ENCODE assay signal across 26 cellular contexts in genomic region chr12:130770413-130771028, GRCh38. TPM values are rescaled to one million over a fixed set of nuclear protein-coding genes. Genes with fewer than 3 reads are reported as not detected.
"Had no signal": no experiment of that assay in that cellular context is flagged by ENCODE, and none has a peak within 500 bp of the region (broad histone marks: within the 10 kb centered on the region; RNA-seq: fewer than 3 reads in every experiment).

No MANE protein-coding gene starts in this region.

- H3K9me3 ChIP-seq: colonic mucosa, esophagus muscularis mucosa, sigmoid colon, vagina had no signal

- H3K4me2 ChIP-seq: smooth muscle cell had no signal

- H3K36me3 Mint-ChIP-seq: naive B cell; stimulated activated memory B cell treated with anti-CD40 and anti-IgM and Interleukin-4, amounts not matched to agents 10 μg/mL and 1 μg/mL and 100 μg/mL, for 72 hours had no signal

- ATAC-seq: activated T-cell treated with anti-CD3 and anti-CD28 coated beads, Interleukin-2, amount 50 U/mL, for 72 hours; effector memory CD8-positive, alpha-beta T cell; left colon had no signal

- H3K4me1 Mint-ChIP-seq: memory B cell had no signal

- H3K4me3 ChIP-seq: colonic mucosa, dorsolateral prefrontal cortex, esophagus muscularis mucosa, sigmoid colon, smooth muscle cell, vagina had no signal

- H3K4me3 Mint-ChIP-seq: activated CD4-positive, alpha-beta memory T cell treated with anti-CD3 and anti-CD28 coated beads, Interleukin-2, amount 10 ng/mL, durations not matched to agents 7 days and 5 days; activated naive CD4-positive, alpha-beta T cell treated with anti-CD3 and anti-CD28 coated beads for 36 hours; activated T-cell treated with anti-CD3 and anti-CD28 coated beads, Interleukin-2, amount 50 U/mL, for 72 hours; effector memory CD8-positive, alpha-beta T cell; memory B cell; naive B cell; stimulated activated memory B cell treated with anti-CD40 and anti-IgM and Interleukin-4, amounts not matched to agents 10 μg/mL and 1 μg/mL and 100 μg/mL, for 72 hours had no signal

- H3K9me3 Mint-ChIP-seq: activated CD4-positive, alpha-beta memory T cell treated with anti-CD3 and anti-CD28 coated beads, Interleukin-2, amount 10 ng/mL, durations not matched to agents 7 days and 5 days; activated naive CD4-positive, alpha-beta T cell treated with anti-CD3 and anti-CD28 coated beads for 36 hours; activated T-cell treated with anti-CD3 and anti-CD28 coated beads, Interleukin-2, amount 50 U/mL, for 72 hours; effector memory CD8-positive, alpha-beta T cell; memory B cell; naive B cell had no signal

- H3K27ac Mint-ChIP-seq: activated CD4-positive, alpha-beta memory T cell treated with anti-CD3 and anti-CD28 coated beads, Interleukin-2, amount 10 ng/mL, durations not matched to agents 7 days and 5 days; activated naive CD4-positive, alpha-beta T cell treated with anti-CD3 and anti-CD28 coated beads for 36 hours; activated T-cell treated with anti-CD3 and anti-CD28 coated beads, Interleukin-2, amount 50 U/mL, for 72 hours; effector memory CD8-positive, alpha-beta T cell; memory B cell; progenitor cell of endocrine pancreas; stimulated activated memory B cell treated with anti-CD40 and anti-IgM and Interleukin-4, amounts not matched to agents 10 μg/mL and 1 μg/mL and 100 μg/mL, for 72 hours had no signal

- H3K27ac ChIP-seq: colonic mucosa, dorsolateral prefrontal cortex, esophagus muscularis mucosa, sigmoid colon, vagina had no signal

- H3K27me3 ChIP-seq: colonic mucosa, esophagus muscularis mucosa, sigmoid colon, vagina had no signal

- H3K36me3 ChIP-seq: colonic mucosa, esophagus muscularis mucosa, sigmoid colon, vagina had no signal

- DNase-seq: activated CD4-positive, alpha-beta memory T cell treated with anti-CD3 and anti-CD28 coated beads, Interleukin-2, amount 10 ng/mL, durations not matched to agents 7 days and 5 days; activated CD4-positive, alpha-beta T cell treated with anti-CD3 and anti-CD28 coated beads for 48 hours; activated effector memory CD4-positive, alpha-beta T cell treated with Interleukin-2 at 50 U/mL for 16 hours; activated naive CD4-positive, alpha-beta T cell treated with anti-CD3 and anti-CD28 coated beads for 36 hours; activated T-cell treated with anti-CD3 and anti-CD28 coated beads, Interleukin-2, amount 50 U/mL, for 72 hours; amygdala; colonic mucosa; dorsolateral prefrontal cortex; effector memory CD8-positive, alpha-beta T cell; hippocampal formation; left colon; naive B cell; retina; stimulated activated CD4-positive, alpha-beta T cell treated with anti-CD3 and anti-CD28 coated beads, Interleukin-15, amount 100 ng/mL, for 24 hours; trophoblast cell had no signal

- H3K4me1 ChIP-seq: colonic mucosa had no signal

- FAIRE-seq: bronchial epithelial cell, frontal cortex, islet of Langerhans had no signal

RNA-seq across cellular contexts. Expression of gene RIMBP2, which starts 54.4 kb away (rescaled TPM):
- total RNA-seq: activated CD4-positive, alpha-beta memory T cell treated with anti-CD3 and anti-CD28 coated beads, Interleukin-2, amount 10 ng/mL, durations not matched to agents 7 days and 5 days; activated naive CD4-positive, alpha-beta T cell treated with anti-CD3 and anti-CD28 coated beads for 36 hours; bronchial epithelial cell; osteoblast had no signal
- polyA plus RNA-seq: smooth muscle cell had no signal
